8 cellular contexts compared by ENCODE assay signal in the genomic region with DNA sequence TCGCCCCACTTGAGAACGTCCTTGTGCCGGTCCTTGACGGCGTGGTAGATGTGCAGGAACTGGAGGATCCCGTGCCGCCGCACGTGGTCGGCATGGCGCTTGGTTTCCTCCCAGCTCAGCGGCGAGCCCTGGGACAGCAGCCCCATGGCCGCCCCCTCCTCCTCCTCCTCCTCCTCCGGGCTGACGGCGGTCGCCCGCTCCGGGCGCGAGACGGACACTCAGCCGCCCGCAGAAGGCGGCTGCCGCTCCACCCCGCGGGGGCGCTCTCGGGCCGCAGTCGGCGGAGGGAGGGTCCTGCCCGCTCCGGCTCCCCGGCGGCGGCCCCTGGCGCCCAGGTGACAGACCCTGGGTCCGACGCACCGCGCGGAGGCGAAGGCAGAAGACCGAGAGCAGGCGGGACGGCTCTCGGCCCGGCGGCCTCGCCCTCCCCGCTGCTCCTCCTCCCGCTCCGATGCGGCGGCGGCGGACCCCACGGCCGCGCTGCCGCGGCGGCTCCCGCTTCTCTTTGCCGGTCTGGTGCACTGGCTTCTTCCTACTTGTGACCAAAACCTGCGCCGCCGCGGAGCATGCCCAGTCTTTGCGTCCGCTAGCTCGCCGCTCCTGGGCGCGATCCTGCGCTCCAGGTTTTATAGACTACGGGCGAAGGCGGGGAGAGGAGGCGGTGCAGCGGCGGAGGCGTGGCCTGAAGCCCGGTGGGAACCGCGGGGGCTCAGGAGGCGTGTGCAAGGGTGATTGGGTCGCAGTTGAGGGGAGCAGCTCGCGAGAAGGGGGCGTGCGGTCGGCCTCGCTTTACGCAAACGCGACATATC. TPM values are rescaled to one million over a fixed set of nuclear protein-coding genes. Genes with fewer than 3 reads are reported as not detected.
DNase-seq lines count a peak whose midpoint lies in the region; ATAC-seq, FAIRE-seq and TF ChIP-seq lines count a peak whose summit lies in the region.

GCLC (minus strand) TSS at position 602 of the 809 bp plus-strand sequence; CDS start at position 146, 456 bp downstream.

- H3K27me3 ChIP-seq in AG04450 (ENCODE audit: control insufficient read depth, insufficient read depth, low read length) = no peaks in the 10 kb centered on the region
- H3K27me3 ChIP-seq in bronchial epithelial cell (ENCODE audit: control insufficient read depth, insufficient read depth, low read length) = no peaks in the 10 kb centered on the region
- H3K27me3 ChIP-seq in spleen (replicated peaks in 1 of 7) = no peaks in the 10 kb centered on the region

- POLR2A ChIA-PET in AG04450 (lab: Yijun Ruan, JAX) = interaction anchor here (0.5 to 3.4 kb wide), 10 partner anchors 24 to 456 kb away, joined by 3 to 21 read pairs (median 6); partner anchors contain the start of gene LRRC1

- TF ChIP-seq CTCF in AG04450 (IDR thresholded peaks at IDR 0.05; ENCODE audit: low read depth, low read length) (peak; percentile 47), WI38 (IDR thresholded peaks at IDR 0.05; ENCODE audit: low read depth, low read length) (0 out of 2 replicates have a peak, but pooled peaks have one; percentile 4), bronchial epithelial cell (IDR thresholded peaks at IDR 0.05; ENCODE audit: insufficient read depth, low read length, severe bottlenecking) (peak; percentile 67), spleen (IDR thresholded peaks at IDR 0.05 in 8 of 11, conservative IDR thresholded peaks at IDR 0.05 in 3 of 11) (peak in 10 of 11 experiments; percentile 26 to 84 (median 75))

- H3K36me3 ChIP-seq in bronchial epithelial cell (ENCODE audit: control insufficient read depth, insufficient read depth, low read length) (peaks cover 5% of the 10 kb centered on the region), spleen (peaks cover 0 to 9% (median 1%) of the 10 kb centered on the region in 6 donors)

- H3K27me3 Mint-ChIP-seq in immature natural killer cell (ENCODE audit: low read depth in 3 of 3) = peaks cover 4 to 23% (median 6%) of the 10 kb centered on the region in 3 donors

- intact Hi-C loops in spleen (cut with DNase I; ENCODE audit: low total_unique reads) = no loop called here

- H3K4me3 ChIP-seq in AG04450 (ENCODE audit: low read depth, low read length) (peak within 1 kb of the TSS; percentile 95), WI38 (ENCODE audit: low read depth, low read length) (peak within 1 kb of the TSS; percentile 91), bronchial epithelial cell (ENCODE audit: low read depth, low read length) (peak within 1 kb of the TSS; percentile 99), spleen (peak within 1 kb of the TSS; percentile 65 to 95 (median 86))

- DNase-seq in AG04450 (ENCODE audit: low read depth, low spot score) (peak; percentile 89), NCI-H2196 (lab: John Stamatoyannopoulos, UW; ENCODE audit: unreplicated experiment) (peak; percentile 92), bronchial epithelial cell (ENCODE audit: low read depth) (peak; percentile 79), immature natural killer cell (peak; percentile 92), spleen (peak; percentile 97)

- peak within 1 kb of the TSS; percentile 75 for H3K27ac ChIP-seq in AG04450 (ENCODE audit: low read depth, low read length)
- peak within 1 kb of the TSS; percentile 82 to 98 (median 94) for H3K27ac ChIP-seq in spleen

- WGBS in spleen, 5 donors = 0 to 2% (median 1%) methylated on average over 17 to 100 of the region's 100 CpGs

- FAIRE-seq in bronchial epithelial cell (lab: Jason Lieb, UNC) = no peak

- peaks cover 74 to 83% of the 10 kb centered on the region in 2 donors for H3K4me1 Mint-ChIP-seq in immature natural killer cell

- TF ChIP-seq POLR2A in spleen (IDR thresholded peaks at IDR 0.05) = peak; percentile 24 to 91 (median 81)

- H3K36me3 Mint-ChIP-seq in immature natural killer cell = peaks cover 0 to 8% (median 0%) of the 10 kb centered on the region in 3 donors

- ATAC-seq in GM18868 (IDR thresholded peaks at IDR 0.05; ENCODE audit: unreplicated experiment) (peak; percentile 63), HG03108 (IDR thresholded peaks at IDR 0.05; ENCODE audit: unreplicated experiment) (peak; percentile 57)

- H3K9me3 ChIP-seq in AG04450 (ENCODE audit: control insufficient read depth, insufficient read depth, low read length) = no peaks in the 10 kb centered on the region
- H3K9me3 ChIP-seq in spleen = no peaks in the 10 kb centered on the region

- H3K4me3 Mint-ChIP-seq in immature natural killer cell = peak within 1 kb of the TSS; percentile 94 to 98 (median 97)

- CTCF ChIA-PET in AG04450 (lab: Charles Lee) = interaction anchor here (0.6 to 4.0 kb wide), 15 partner anchors 10 to 184 kb away, joined by 3 to 22 read pairs (median 4); no protein-coding TSS in a partner anchor

- H3K9me3 Mint-ChIP-seq in immature natural killer cell = no peaks in the 10 kb centered on the region

- peak within 1 kb of the TSS; percentile 89 to 97 (median 94) for H3K27ac Mint-ChIP-seq in immature natural killer cell

- H3K4me1 ChIP-seq in spleen = peaks cover 26 to 82% (median 50%) of the 10 kb centered on the region in 6 donors

RNA-seq across cellular contexts. Expression of gene GCLC, which starts in this region (rescaled TPM):
- 74.8 and 89.3 TPM in 2 replicates for polyA plus RNA-seq in AG04450 (2011; rRNA removed)
- polyA minus RNA-seq in AG04450 (2011; rRNA and poly(A)+ RNA removed) = 86.6 and 91.9 TPM in 2 replicates
- 74.8 and 90.9 TPM in 2 replicates for total RNA-seq in bronchial epithelial cell
- polyA plus RNA-seq in immature natural killer cell = 10 to 100 TPM; 11.4 to 26.1 (median 20.7) TPM
- 100 to 1,000 TPM in 2 of 7 donors, 10 to 100 TPM in 5; 39.7 to 132 (median 92.6) TPM for total RNA-seq in spleen
- 10 to 100 TPM in 2 of 3 donors, 1 to 10 TPM in 1; 9.2 to 33.8 (median 20.0) TPM for polyA plus RNA-seq in spleen

Comparison
In these comparisons a context has a peak if more than half of its experiments do, and no peak if none do; other contexts are left out.
1. Peak in every context shown above with its lines: DNase-seq, ATAC-seq, H3K4me3 ChIP-seq and H3K27ac ChIP-seq.
2. CTCF ChIP-seq: peak in every context shown above with its lines; median percentile 75 in spleen; 67 in bronchial epithelial cell; 47 in AG04450; 4 in WI38.